In genomic region chr10:91296471-91296870, GRCh38 we compare ENCODE assay signal across 1 cellular context.
TF ChIP-seq lines count a peak whose summit lies in the region.

No MANE protein-coding gene starts in this region.

TF ChIP-seq in GM23338, 12 proteins besides CTCF, POLR2A, EP300 and RAD21 (continued from another document):
- no peak for TF ChIP-seq ZNF462 (CRISPR knock-in tag; IDR thresholded peaks at IDR 0.05)
- no peak for TF ChIP-seq ETS1 (IDR thresholded peaks at IDR 0.05)
- TF ChIP-seq REST (IDR thresholded peaks at IDR 0.05; ENCODE audit: unreplicated experiment), result no peak
- no peak for TF ChIP-seq JUNB (IDR thresholded peaks at IDR 0.05; ENCODE audit: unreplicated experiment)
- no peak for TF ChIP-seq EZH2phosphoT487 (IDR thresholded peaks at IDR 0.05; ENCODE audit: unreplicated experiment)
